ENCODE assay signal across 8 cellular contexts in the genomic region with DNA sequence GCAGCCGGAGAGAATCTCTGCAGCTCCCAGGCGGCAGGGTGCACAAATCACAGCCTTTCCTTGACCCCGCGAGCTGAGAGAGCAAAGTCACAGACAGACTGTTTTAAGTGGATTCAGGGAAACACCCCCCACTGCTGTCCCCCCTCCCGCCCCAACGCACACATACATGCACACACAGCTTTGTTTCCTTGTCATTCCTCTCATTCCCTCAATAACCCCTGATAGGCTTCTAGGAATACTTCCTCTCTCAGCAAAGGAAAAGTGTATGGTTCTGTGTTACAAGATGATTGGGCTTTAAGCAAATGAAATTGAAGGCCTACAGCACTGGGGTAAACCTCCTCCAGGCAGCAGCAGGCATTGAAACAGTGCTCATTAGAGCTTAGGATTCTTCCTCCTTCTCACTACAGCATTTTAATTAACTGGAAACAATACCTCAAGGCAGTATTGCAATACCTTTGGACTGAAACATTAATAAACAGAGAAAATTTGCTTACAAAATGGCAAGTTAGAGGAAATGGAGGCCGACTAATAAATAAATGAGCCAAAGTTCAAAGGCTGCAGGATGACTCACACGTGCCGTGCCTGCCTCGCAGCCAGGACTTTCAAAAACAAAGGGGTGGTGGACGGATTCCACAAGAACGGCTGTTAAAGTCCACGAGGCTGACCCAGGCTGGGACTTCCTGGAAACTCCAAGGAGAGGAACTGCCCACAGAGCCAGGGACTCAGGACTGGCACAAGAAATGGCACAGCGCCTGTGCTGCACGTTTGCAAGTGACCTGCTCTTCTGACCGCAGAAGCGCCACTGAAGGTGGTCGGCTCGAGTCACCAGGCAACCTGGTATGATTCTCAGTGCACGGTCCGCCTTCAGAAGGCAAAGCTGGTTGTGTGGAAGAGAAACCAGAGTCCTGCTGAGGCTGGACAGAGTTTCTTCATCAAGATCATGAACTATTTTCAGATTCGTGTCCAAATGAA.
DNase-seq lines count a peak whose midpoint lies in the region; ATAC-seq and TF ChIP-seq lines count a peak whose summit lies in the region.

No MANE protein-coding gene starts in this region.

- H3K9ac ChIP-seq in fibroblast of lung (ENCODE audit: insufficient read depth, low read length): peak overlapping the region; percentile 41

- no peaks in the 10 kb centered on the region for H3K9me3 ChIP-seq in fibroblast of lung (ENCODE audit: control insufficient read depth, insufficient read depth, low read depth, low read length)
- no peaks in the 10 kb centered on the region for H3K9me3 ChIP-seq in ovary

- peak overlapping the region; percentile 34 for H2AFZ ChIP-seq in fibroblast of lung (ENCODE audit: low read length)

- intact Hi-C loops in ovary (cut with DNase I): loop anchor here (5.0 to 10.0 kb wide), 3 partner anchors 387 to 395 kb away; a partner anchor contains a TSS

- H3K79me2 ChIP-seq in fibroblast of lung (ENCODE audit: control insufficient read depth, insufficient read depth, low read length): no peaks in the 10 kb centered on the region

- 24 to 32% (median 25%) methylated on average over 22 of the region's 22 CpGs for WGBS in ovary, 3 donors

- peak; percentile 40 for ATAC-seq in SK-N-SH treated with all-trans-retinoic acid at 6 μM for 48 hours

- DNase-seq in GM04504 (ENCODE audit: low read depth) (peak; percentile 75), fibroblast of lung (ENCODE audit: low read depth in 2 of 2) (peak; percentile 82 to 96), ovary (peak; percentile 59 to 77 (median 73)), NCI-H774 (lab: John Stamatoyannopoulos, UW) (no peak), NOMO-1 treated with dmso at 0.1 percent for 144 hours (lab: John Stamatoyannopoulos, UW; ENCODE audit: unreplicated experiment) (no peak), NCI-H1436 (lab: John Stamatoyannopoulos, UW) (no peak)
- DNase-seq in activated effector memory CD4-positive, alpha-beta T cell treated with Interleukin-2 at 50 U/mL for 16 hours: no peak

- H3K4me1 ChIP-seq in fibroblast of lung (ENCODE audit: control insufficient read depth, extremely low read depth, insufficient read depth, low read length) (peaks cover 16% of the 10 kb centered on the region), ovary (ENCODE audit: insufficient read depth) (peaks cover 20% of the 10 kb centered on the region)

- H3K27me3 ChIP-seq in fibroblast of lung (ENCODE audit: control insufficient read depth, insufficient read depth, low read length) (no peaks in the 10 kb centered on the region), ovary (no peaks in the 10 kb centered on the region)

- H3K4me3 ChIP-seq in fibroblast of lung (replicated peaks in 1 of 4; ENCODE audit: control extremely low read depth in 1 of 4, insufficient read depth in 1 of 4, low read depth in 3 of 4, low read length in 4 of 4) (no peak overlapping the region), ovary (no peak overlapping the region)

- TF ChIP-seq EP300 in ovary (IDR thresholded peaks at IDR 0.05): no peak

- H3K36me3 ChIP-seq in fibroblast of lung (ENCODE audit: control insufficient read depth, insufficient read depth, low read length) (no peaks in the 10 kb centered on the region), ovary (no peaks in the 10 kb centered on the region)

- peak overlapping the region; percentile 75 for H3K4me2 ChIP-seq in fibroblast of lung (ENCODE audit: extremely low read depth, insufficient read depth, low read length)

- TF ChIP-seq CTCF in fibroblast of lung (conservative IDR thresholded peaks at IDR 0.05 in 1 of 2, IDR thresholded peaks at IDR 0.05 in 1 of 2; ENCODE audit: low read depth in 1 of 2, low read length in 2 of 2): no peak
- TF ChIP-seq CTCF in ovary (IDR thresholded peaks at IDR 0.05): no peak

- peak overlapping the region; percentile 88 for H3K27ac ChIP-seq in fibroblast of lung (ENCODE audit: insufficient read depth, low read length)
- peak overlapping the region in 1 of 2 donors; percentile 8 for H3K27ac ChIP-seq in ovary

- TF ChIP-seq POLR2A in ovary (IDR thresholded peaks at IDR 0.05): no peak

- no peaks in the 10 kb centered on the region for H4K20me1 ChIP-seq in fibroblast of lung (ENCODE audit: control insufficient read depth, extremely low read depth, insufficient read depth, low read length)

TF ChIP-seq in SK-N-SH treated with all-trans-retinoic acid at 6 μM for 48 hours, 23 proteins besides CTCF, POLR2A, EP300 and RAD21:
- TF ChIP-seq PPARA (CRISPR knock-in tag; IDR thresholded peaks at IDR 0.05; ENCODE audit: borderline replicate concordance) (no peak), ESRRG (CRISPR knock-in tag; IDR thresholded peaks at IDR 0.05) (no peak), GLIS3 (CRISPR knock-in tag; IDR thresholded peaks at IDR 0.05) (no peak), ZFP30 (CRISPR knock-in tag; IDR thresholded peaks at IDR 0.05) (no peak), ZNF70 (CRISPR knock-in tag; IDR thresholded peaks at IDR 0.05) (no peak)
- TF ChIP-seq, protein P1, sequence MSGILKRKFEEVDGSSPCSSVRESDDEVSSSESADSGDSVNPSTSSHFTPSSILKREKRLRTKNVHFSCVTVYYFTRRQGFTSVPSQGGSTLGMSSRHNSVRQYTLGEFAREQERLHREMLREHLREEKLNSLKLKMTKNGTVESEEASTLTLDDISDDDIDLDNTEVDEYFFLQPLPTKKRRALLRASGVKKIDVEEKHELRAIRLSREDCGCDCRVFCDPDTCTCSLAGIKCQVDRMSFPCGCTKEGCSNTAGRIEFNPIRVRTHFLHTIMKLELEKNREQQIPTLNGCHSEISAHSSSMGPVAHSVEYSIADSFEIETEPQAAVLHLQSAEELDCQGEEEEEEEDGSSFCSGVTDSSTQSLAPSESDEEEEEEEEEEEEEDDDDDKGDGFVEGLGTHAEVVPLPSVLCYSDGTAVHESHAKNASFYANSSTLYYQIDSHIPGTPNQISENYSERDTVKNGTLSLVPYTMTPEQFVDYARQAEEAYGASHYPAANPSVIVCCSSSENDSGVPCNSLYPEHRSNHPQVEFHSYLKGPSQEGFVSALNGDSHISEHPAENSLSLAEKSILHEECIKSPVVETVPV (CRISPR knock-in tag; IDR thresholded peaks at IDR 0.05): no peak
TF ChIP-seq in SK-N-SH treated with all-trans-retinoic acid at 6 μM for 48 hours: peak in this region for 0.

Comparison
In these comparisons a context has a peak if more than half of its experiments do, and no peak if none do; other contexts are left out.
1. DNase-seq: peak in GM04504 (single experiment), fibroblast of lung (2 of 2) and ovary (5 of 5); none in NCI-H774 (single experiment), NOMO-1 treated with dmso at 0.1 percent for 144 hours (single experiment), NCI-H1436 (single experiment) and activated effector memory CD4-positive, alpha-beta T cell treated with Interleukin-2 at 50 U/mL for 16 hours (single experiment).